11 cellular contexts compared by ENCODE assay signal in the genomic region with DNA sequence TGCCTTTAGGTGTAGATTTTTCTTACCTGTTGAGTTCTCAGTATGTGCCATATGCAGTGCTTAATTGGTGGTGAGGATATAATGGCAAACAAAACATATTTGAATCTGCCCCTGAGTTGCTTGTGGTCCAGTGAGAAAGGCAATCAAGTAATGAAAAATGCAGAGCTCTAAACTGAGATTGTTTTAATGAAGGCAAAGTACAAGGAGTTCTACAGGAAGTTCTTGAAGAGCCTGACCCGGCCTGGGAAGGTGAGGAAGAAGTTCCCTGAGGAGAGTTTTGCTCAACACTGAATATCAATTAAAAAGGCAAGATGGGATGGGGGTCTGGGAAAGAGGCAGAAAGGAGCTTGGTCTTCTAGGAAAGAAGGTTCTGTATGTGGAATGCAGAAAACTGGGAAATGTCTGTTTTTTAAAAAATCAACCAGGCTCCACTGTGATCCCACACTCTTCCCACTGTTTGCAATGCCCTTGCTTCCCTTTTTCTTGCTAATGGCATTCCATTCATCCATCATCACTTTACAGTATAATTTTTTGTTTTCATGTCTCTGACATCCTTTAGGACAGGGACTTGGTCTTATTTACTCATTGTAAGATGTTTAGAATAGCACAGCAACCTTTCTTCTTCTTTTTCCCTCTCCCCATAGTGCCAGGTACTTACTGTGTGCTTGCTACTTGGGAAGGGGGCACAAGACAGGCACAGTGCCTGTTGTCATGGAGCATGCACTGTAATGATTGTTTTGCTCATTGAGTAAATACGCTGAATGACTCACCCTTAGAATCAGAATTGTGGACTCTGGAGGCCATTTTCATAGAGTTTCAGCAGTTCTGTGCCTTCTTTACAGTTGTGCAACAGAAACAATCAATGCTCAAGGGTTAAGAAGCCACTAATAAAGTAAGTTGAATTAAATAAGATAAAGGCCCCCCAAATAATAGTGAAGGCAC.
DNase-seq lines count a peak whose midpoint lies in the region; ATAC-seq and TF ChIP-seq lines count a peak whose summit lies in the region.
"Had no signal": no experiment of that assay in that cellular context is flagged by ENCODE, and none has a peak within 500 bp of the region (broad histone marks: within the 10 kb centered on the region; RNA-seq: fewer than 3 reads in every experiment).

No MANE protein-coding gene starts in this region.

- H3K27me3 Mint-ChIP-seq in activated CD4-positive, alpha-beta T cell treated with anti-CD3 and anti-CD28 coated beads for 36 hours: no peaks in the 10 kb centered on the region
- H3K27me3 Mint-ChIP-seq in T-helper 2 cell treated with Interferon-gamma antibody and Interleukin-4, amounts not matched to agents 5 μg/mL and 100 μg/mL, for 36 hours (ENCODE audit: low read depth): no peaks in the 10 kb centered on the region
- no peaks in the 10 kb centered on the region for H3K27me3 Mint-ChIP-seq in stimulated activated memory B cell treated with anti-CD40 and anti-IgM and Interleukin-4, amounts not matched to agents 10 μg/mL and 1 μg/mL and 100 μg/mL, for 72 hours
- H3K27me3 Mint-ChIP-seq: B cell had no signal

- ATAC-seq in activated CD4-positive, alpha-beta T cell treated with anti-CD3 and anti-CD28 coated beads for 36 hours: peak; percentile 23
- ATAC-seq in upper lobe of right lung: peak; percentile 78
- ATAC-seq in GM19455 (IDR thresholded peaks at IDR 0.05; ENCODE audit: unreplicated experiment): no peak
- no peak for ATAC-seq in stimulated activated memory B cell treated with anti-CD40 and anti-IgM and Interleukin-4, amounts not matched to agents 10 μg/mL and 1 μg/mL and 100 μg/mL, for 72 hours

- H3K9me3 ChIP-seq in upper lobe of right lung: no peaks in the 10 kb centered on the region
- H3K9me3 ChIP-seq: ascending aorta had no signal

- no peaks in the 10 kb centered on the region for H3K27me3 ChIP-seq in upper lobe of right lung
- H3K27me3 ChIP-seq: ascending aorta had no signal

- DNase-seq in activated CD4-positive, alpha-beta T cell treated with anti-CD3 and anti-CD28 coated beads for 36 hours: no peak
- DNase-seq in activated CD4-positive, alpha-beta T cell treated with anti-CD3 and anti-CD28 coated beads, Interleukin-2, amount 50 U/mL, for 4 hours: no peak
- DNase-seq in RKO (ENCODE audit: low spot score) (peak; percentile 51), fibroblast of the conjunctiva (ENCODE audit: low read depth) (peak; percentile 62), upper lobe of right lung (no peak)
- DNase-seq in T-helper 2 cell treated with Interferon-gamma antibody and Interleukin-4, amounts not matched to agents 5 μg/mL and 100 μg/mL, for 36 hours (ENCODE audit: low spot score): no peak
- DNase-seq: KBM-7 had no signal

- CTCF ChIA-PET in activated CD4-positive, alpha-beta T cell treated with anti-CD3 and anti-CD28 coated beads for 36 hours (lab: Charles Lee): no interaction called here

- H3K9me3 Mint-ChIP-seq in activated CD4-positive, alpha-beta T cell treated with anti-CD3 and anti-CD28 coated beads for 36 hours (ENCODE audit: low read depth): no peaks in the 10 kb centered on the region
- H3K9me3 Mint-ChIP-seq in T-helper 2 cell treated with Interferon-gamma antibody and Interleukin-4, amounts not matched to agents 5 μg/mL and 100 μg/mL, for 36 hours: no peaks in the 10 kb centered on the region
- H3K9me3 Mint-ChIP-seq in stimulated activated memory B cell treated with anti-CD40 and anti-IgM and Interleukin-4, amounts not matched to agents 10 μg/mL and 1 μg/mL and 100 μg/mL, for 72 hours: no peaks in the 10 kb centered on the region

- H3K4me1 ChIP-seq in upper lobe of right lung: peaks cover 37% of the 10 kb centered on the region
- H3K4me1 ChIP-seq: ascending aorta had no signal

- TF ChIP-seq CTCF in upper lobe of right lung (IDR thresholded peaks at IDR 0.05): no peak

- H3K4me3 ChIP-seq in upper lobe of right lung: no peak overlapping the region
- H3K4me3 ChIP-seq: ascending aorta had no signal

- peaks cover 1% of the 10 kb centered on the region for H3K36me3 Mint-ChIP-seq in activated CD4-positive, alpha-beta T cell treated with anti-CD3 and anti-CD28 coated beads for 36 hours (ENCODE audit: low read depth)
- H3K36me3 Mint-ChIP-seq in T-helper 2 cell treated with Interferon-gamma antibody and Interleukin-4, amounts not matched to agents 5 μg/mL and 100 μg/mL, for 36 hours (ENCODE audit: low read depth): no peaks in the 10 kb centered on the region
- peaks cover 6% of the 10 kb centered on the region for H3K36me3 Mint-ChIP-seq in stimulated activated memory B cell treated with anti-CD40 and anti-IgM and Interleukin-4, amounts not matched to agents 10 μg/mL and 1 μg/mL and 100 μg/mL, for 72 hours

- H3K4me3 Mint-ChIP-seq in activated CD4-positive, alpha-beta T cell treated with anti-CD3 and anti-CD28 coated beads for 36 hours: no peak overlapping the region
- no peak overlapping the region for H3K4me3 Mint-ChIP-seq in T-helper 2 cell treated with Interferon-gamma antibody and Interleukin-4, amounts not matched to agents 5 μg/mL and 100 μg/mL, for 36 hours
- no peak overlapping the region for H3K4me3 Mint-ChIP-seq in stimulated activated memory B cell treated with anti-CD40 and anti-IgM and Interleukin-4, amounts not matched to agents 10 μg/mL and 1 μg/mL and 100 μg/mL, for 72 hours
- H3K4me3 Mint-ChIP-seq: B cell had no signal

- H3K4me1 Mint-ChIP-seq in activated CD4-positive, alpha-beta T cell treated with anti-CD3 and anti-CD28 coated beads for 36 hours: peaks cover 11% of the 10 kb centered on the region
- H3K4me1 Mint-ChIP-seq in T-helper 2 cell treated with Interferon-gamma antibody and Interleukin-4, amounts not matched to agents 5 μg/mL and 100 μg/mL, for 36 hours (ENCODE audit: low read depth): peaks cover 5% of the 10 kb centered on the region
- H3K4me1 Mint-ChIP-seq in stimulated activated memory B cell treated with anti-CD40 and anti-IgM and Interleukin-4, amounts not matched to agents 10 μg/mL and 1 μg/mL and 100 μg/mL, for 72 hours: peaks cover 20% of the 10 kb centered on the region

- H3K27ac Mint-ChIP-seq in activated CD4-positive, alpha-beta T cell treated with anti-CD3 and anti-CD28 coated beads for 36 hours: no peak overlapping the region
- H3K27ac Mint-ChIP-seq in T-helper 2 cell treated with Interferon-gamma antibody and Interleukin-4, amounts not matched to agents 5 μg/mL and 100 μg/mL, for 36 hours: no peak overlapping the region
- H3K27ac Mint-ChIP-seq in stimulated activated memory B cell treated with anti-CD40 and anti-IgM and Interleukin-4, amounts not matched to agents 10 μg/mL and 1 μg/mL and 100 μg/mL, for 72 hours: no peak overlapping the region
- H3K27ac Mint-ChIP-seq: B cell had no signal

- peak overlapping the region; percentile 37 for H3K27ac ChIP-seq in upper lobe of right lung
- H3K27ac ChIP-seq: ascending aorta had no signal

- POLR2A ChIA-PET in activated CD4-positive, alpha-beta T cell treated with anti-CD3 and anti-CD28 coated beads for 36 hours (lab: Charles Lee): no interaction called here

- no peaks in the 10 kb centered on the region for H3K36me3 ChIP-seq in upper lobe of right lung
- H3K36me3 ChIP-seq: ascending aorta had no signal

- intact Hi-C loops in activated CD4-positive, alpha-beta T cell treated with anti-CD3 and anti-CD28 coated beads for 36 hours (cut with DNase I, micrococcal nuclease): no loop called here
- intact Hi-C loops in upper lobe of right lung (cut with DNase I): no loop called here

Comparison
In these comparisons a context has a peak if more than half of its experiments do, and no peak if none do; other contexts are left out.
1. ATAC-seq: peak in activated CD4-positive, alpha-beta T cell treated with anti-CD3 and anti-CD28 coated beads for 36 hours (single experiment) and upper lobe of right lung (single experiment); none in GM19455 (single experiment) and stimulated activated memory B cell treated with anti-CD40 and anti-IgM and Interleukin-4, amounts not matched to agents 10 μg/mL and 1 μg/mL and 100 μg/mL, for 72 hours (single experiment).
2. DNase-seq: peak in RKO (single experiment) and fibroblast of the conjunctiva (single experiment); none in activated CD4-positive, alpha-beta T cell treated with anti-CD3 and anti-CD28 coated beads for 36 hours (single experiment), activated CD4-positive, alpha-beta T cell treated with anti-CD3 and anti-CD28 coated beads, Interleukin-2, amount 50 U/mL, for 4 hours (0 of 2), upper lobe of right lung (single experiment) and T-helper 2 cell treated with Interferon-gamma antibody and Interleukin-4, amounts not matched to agents 5 μg/mL and 100 μg/mL, for 36 hours (single experiment).